1 cellular context compared by ENCODE assay signal in genomic region chr11:61983419-61983818, GRCh38.
TF ChIP-seq lines count a peak whose summit lies in the region.

No MANE protein-coding gene starts in this region.

TF ChIP-seq in HepG2, 621 proteins besides CTCF, POLR2A, EP300 and RAD21:
- no peak for TF ChIP-seq SP140L (CRISPR knock-in tag; IDR thresholded peaks at IDR 0.05; ENCODE audit: borderline replicate concordance)
- TF ChIP-seq RBAK (CRISPR knock-in tag; IDR thresholded peaks at IDR 0.05) = no peak
- TF ChIP-seq ZFY (CRISPR knock-in tag; IDR thresholded peaks at IDR 0.05) = peak; percentile 28; the same call in 1 of the 2 replicates
- TF ChIP-seq SOX13 (IDR thresholded peaks at IDR 0.05) = no peak
- 0 out of 4 replicates have a peak, but pooled peaks of 1 of the 2 experiments have one; percentile 15 for TF ChIP-seq SOX13 (CRISPR knock-in tag; conservative IDR thresholded peaks at IDR 0.05 in 1 of 2, IDR thresholded peaks at IDR 0.05 in 1 of 2)
- TF ChIP-seq ATF4 (CRISPR knock-in tag; IDR thresholded peaks at IDR 0.05) = no peak
- peak; percentile 60; the same call in 1 of the 2 replicates for TF ChIP-seq ZNF644 (CRISPR knock-in tag; IDR thresholded peaks at IDR 0.05; ENCODE audit: low read depth)
- no peak for TF ChIP-seq AFF4 (CRISPR knock-in tag; IDR thresholded peaks at IDR 0.05)
- TF ChIP-seq NFAT5 (CRISPR knock-in tag; IDR thresholded peaks at IDR 0.05) = no peak
- peak; percentile 88 for TF ChIP-seq ZNF768 (CRISPR knock-in tag; IDR thresholded peaks at IDR 0.05)
- no peak for TF ChIP-seq ZNF333 (CRISPR knock-in tag; IDR thresholded peaks at IDR 0.05; ENCODE audit: borderline replicate concordance)
- TF ChIP-seq TEAD3 (CRISPR knock-in tag; optimal IDR thresholded peaks at IDR 0.05; ENCODE audit: borderline replicate concordance) = peak; percentile 16
- no peak for TF ChIP-seq RBM22 (optimal IDR thresholded peaks at IDR 0.05; ENCODE audit: low read length)
- TF ChIP-seq MTF2 (CRISPR knock-in tag; IDR thresholded peaks at IDR 0.05; ENCODE audit: borderline replicate concordance) = no peak
- 0 out of 2 replicates have a peak, but pooled peaks have one; percentile 11 for TF ChIP-seq ARID4A (CRISPR knock-in tag; IDR thresholded peaks at IDR 0.05; ENCODE audit: borderline replicate concordance)
- TF ChIP-seq ADNP (CRISPR knock-in tag; IDR thresholded peaks at IDR 0.05) = 0 out of 2 replicates have a peak, but pooled peaks have one; percentile 45
- 0 out of 2 replicates have a peak, but pooled peaks have one; percentile 41 for TF ChIP-seq ZBTB7B (CRISPR knock-in tag; IDR thresholded peaks at IDR 0.05)
- no peak for TF ChIP-seq SETDB1 (CRISPR knock-in tag; IDR thresholded peaks at IDR 0.05; ENCODE audit: borderline replicate concordance)
- TF ChIP-seq ZNF720 (CRISPR knock-in tag; IDR thresholded peaks at IDR 0.05) = no peak
- no peak for TF ChIP-seq ZNF775 (CRISPR knock-in tag; IDR thresholded peaks at IDR 0.05; ENCODE audit: borderline replicate concordance)
- TF ChIP-seq ZNF318 (CRISPR knock-in tag; IDR thresholded peaks at IDR 0.05) = no peak
